In genomic region chr7:77180990-77181595, GRCh38 we compare ENCODE assay signal across 15 cellular contexts. TPM values are rescaled to one million over a fixed set of nuclear protein-coding genes. Genes with fewer than 3 reads are reported as not detected.
"Had no signal": no experiment of that assay in that cellular context is flagged by ENCODE, and none has a peak within 500 bp of the region (broad histone marks: within the 10 kb centered on the region; RNA-seq: fewer than 3 reads in every experiment).

No MANE protein-coding gene starts in this region.

- H3K9me3 Mint-ChIP-seq: neural crest cell had no signal

- H3K27me3 ChIP-seq: dorsolateral prefrontal cortex, hepatocyte, tibial artery had no signal

- H3K36me3 ChIP-seq: tibial artery had no signal

- H3K36me3 Mint-ChIP-seq: natural killer cell; stimulated activated naive B cell treated with anti-CD40 and anti-IgM and Interleukin-4, amounts not matched to agents 10 μg/mL and 1 μg/mL and 100 μg/mL, for 72 hours had no signal

- H3K79me2 ChIP-seq: hepatocyte had no signal

- H3K9me3 ChIP-seq: tibial artery had no signal

- DNase-seq: dorsolateral prefrontal cortex; effector CD8-positive, alpha-beta T cell; foreskin melanocyte; head of caudate nucleus; mammary epithelial cell; natural killer cell; posterior cingulate gyrus; stimulated activated CD4-positive, alpha-beta T cell treated with anti-CD3 and anti-CD28 coated beads, Interleukin-2, amount 100 ng/mL, for 24 hours; stimulated activated CD4-positive, alpha-beta T cell treated with anti-CD3 and anti-CD28 coated beads, Interleukin-4, amount 100 ng/mL, for 4 hours; stimulated activated naive B cell treated with anti-CD40 and anti-IgM and Interleukin-4, amounts not matched to agents 10 μg/mL and 1 μg/mL and 100 μg/mL, for 72 hours; tibial artery had no signal

- H3K27ac Mint-ChIP-seq: natural killer cell; stimulated activated naive B cell treated with anti-CD40 and anti-IgM and Interleukin-4, amounts not matched to agents 10 μg/mL and 1 μg/mL and 100 μg/mL, for 72 hours had no signal

- ATAC-seq: natural killer cell; sciatic nerve; stimulated activated naive B cell treated with anti-CD40 and anti-IgM and Interleukin-4, amounts not matched to agents 10 μg/mL and 1 μg/mL and 100 μg/mL, for 72 hours had no signal

- H3K4me3 Mint-ChIP-seq: natural killer cell; neural crest cell; stimulated activated naive B cell treated with anti-CD40 and anti-IgM and Interleukin-4, amounts not matched to agents 10 μg/mL and 1 μg/mL and 100 μg/mL, for 72 hours had no signal

- H2AFZ ChIP-seq: hepatocyte had no signal

- H3K4me3 ChIP-seq: coronary artery, dorsolateral prefrontal cortex, hepatocyte, tibial artery had no signal

- H3K27ac ChIP-seq: coronary artery, dorsolateral prefrontal cortex, hepatocyte, tibial artery had no signal

- H3K27me3 Mint-ChIP-seq: stimulated activated naive B cell treated with anti-CD40 and anti-IgM and Interleukin-4, amounts not matched to agents 10 μg/mL and 1 μg/mL and 100 μg/mL, for 72 hours had no signal

- H3K4me2 ChIP-seq: hepatocyte had no signal

- H3K4me1 Mint-ChIP-seq: neural crest cell had no signal

RNA-seq across cellular contexts. Expression of gene FGL2, which starts 18.5 kb away (rescaled TPM):
- total RNA-seq: neural crest cell had no signal
